ENCODE assay signal across 1 cellular context in the genomic region with DNA sequence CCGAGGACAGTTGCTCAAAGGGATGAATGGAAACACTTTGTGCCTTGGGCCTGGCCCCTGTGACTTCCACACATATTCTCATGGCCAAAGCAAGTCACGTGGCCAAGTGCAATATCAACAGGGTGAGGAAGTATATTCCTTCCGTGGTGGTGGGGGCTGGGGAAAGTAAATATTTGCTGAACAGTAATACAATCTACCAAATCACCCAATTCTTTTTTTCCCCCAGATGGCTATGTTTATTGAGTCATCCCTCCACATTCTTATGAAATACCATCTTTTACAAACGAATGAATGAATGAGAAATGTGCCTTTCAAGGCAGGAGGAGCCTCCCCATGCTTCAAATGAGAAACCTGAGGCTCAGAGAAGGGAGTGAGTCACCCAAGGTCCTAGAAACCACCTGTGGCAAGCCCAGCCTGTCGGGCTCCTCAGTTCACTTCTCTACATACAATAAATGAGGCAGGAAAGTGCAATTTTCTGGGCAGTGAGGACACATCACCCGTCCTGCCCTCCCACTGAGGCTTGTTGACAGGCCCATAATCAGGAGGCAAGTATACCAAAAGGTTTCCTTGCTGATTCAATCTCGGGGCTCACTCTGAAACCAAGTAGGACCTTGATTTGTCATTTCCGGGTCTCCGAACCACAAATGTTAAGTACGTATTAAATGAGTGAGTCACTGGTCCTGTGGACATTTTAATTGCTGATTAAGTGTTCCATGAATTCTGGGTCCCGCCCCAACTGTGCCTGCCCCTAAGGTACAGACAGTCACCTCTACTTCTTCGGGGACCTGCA.
TF ChIP-seq lines count a peak whose summit lies in the region.

No MANE protein-coding gene starts in this region.

TF ChIP-seq in GM12878, 131 proteins besides CTCF, POLR2A, EP300 and RAD21 (continued from another document):
- TF ChIP-seq, protein P1, sequence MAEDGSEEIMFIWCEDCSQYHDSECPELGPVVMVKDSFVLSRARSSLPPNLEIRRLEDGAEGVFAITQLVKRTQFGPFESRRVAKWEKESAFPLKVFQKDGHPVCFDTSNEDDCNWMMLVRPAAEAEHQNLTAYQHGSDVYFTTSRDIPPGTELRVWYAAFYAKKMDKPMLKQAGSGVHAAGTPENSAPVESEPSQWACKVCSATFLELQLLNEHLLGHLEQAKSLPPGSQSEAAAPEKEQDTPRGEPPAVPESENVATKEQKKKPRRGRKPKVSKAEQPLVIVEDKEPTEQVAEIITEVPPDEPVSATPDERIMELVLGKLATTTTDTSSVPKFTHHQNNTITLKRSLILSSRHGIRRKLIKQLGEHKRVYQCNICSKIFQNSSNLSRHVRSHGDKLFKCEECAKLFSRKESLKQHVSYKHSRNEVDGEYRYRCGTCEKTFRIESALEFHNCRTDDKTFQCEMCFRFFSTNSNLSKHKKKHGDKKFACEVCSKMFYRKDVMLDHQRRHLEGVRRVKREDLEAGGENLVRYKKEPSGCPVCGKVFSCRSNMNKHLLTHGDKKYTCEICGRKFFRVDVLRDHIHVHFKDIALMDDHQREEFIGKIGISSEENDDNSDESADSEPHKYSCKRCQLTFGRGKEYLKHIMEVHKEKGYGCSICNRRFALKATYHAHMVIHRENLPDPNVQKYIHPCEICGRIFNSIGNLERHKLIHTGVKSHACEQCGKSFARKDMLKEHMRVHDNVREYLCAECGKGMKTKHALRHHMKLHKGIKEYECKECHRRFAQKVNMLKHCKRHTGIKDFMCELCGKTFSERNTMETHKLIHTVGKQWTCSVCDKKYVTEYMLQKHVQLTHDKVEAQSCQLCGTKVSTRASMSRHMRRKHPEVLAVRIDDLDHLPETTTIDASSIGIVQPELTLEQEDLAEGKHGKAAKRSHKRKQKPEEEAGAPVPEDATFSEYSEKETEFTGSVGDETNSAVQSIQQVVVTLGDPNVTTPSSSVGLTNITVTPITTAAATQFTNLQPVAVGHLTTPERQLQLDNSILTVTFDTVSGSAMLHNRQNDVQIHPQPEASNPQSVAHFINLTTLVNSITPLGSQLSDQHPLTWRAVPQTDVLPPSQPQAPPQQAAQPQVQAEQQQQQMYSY (CRISPR knock-in tag; IDR thresholded peaks at IDR 0.05) = no peak
- no peak for TF ChIP-seq BMI1 (IDR thresholded peaks at IDR 0.05; ENCODE audit: borderline replicate concordance)
- no peak for TF ChIP-seq RELA (IDR thresholded peaks at IDR 0.05; ENCODE audit: borderline replicate concordance, partially characterized antibody)
- no peak for TF ChIP-seq TCF3 (IDR thresholded peaks at IDR 0.05; ENCODE audit: borderline replicate concordance, insufficient read depth, low read depth, low read length)
- TF ChIP-seq NBN (IDR thresholded peaks at IDR 0.05) = no peak
- TF ChIP-seq, protein P2, sequence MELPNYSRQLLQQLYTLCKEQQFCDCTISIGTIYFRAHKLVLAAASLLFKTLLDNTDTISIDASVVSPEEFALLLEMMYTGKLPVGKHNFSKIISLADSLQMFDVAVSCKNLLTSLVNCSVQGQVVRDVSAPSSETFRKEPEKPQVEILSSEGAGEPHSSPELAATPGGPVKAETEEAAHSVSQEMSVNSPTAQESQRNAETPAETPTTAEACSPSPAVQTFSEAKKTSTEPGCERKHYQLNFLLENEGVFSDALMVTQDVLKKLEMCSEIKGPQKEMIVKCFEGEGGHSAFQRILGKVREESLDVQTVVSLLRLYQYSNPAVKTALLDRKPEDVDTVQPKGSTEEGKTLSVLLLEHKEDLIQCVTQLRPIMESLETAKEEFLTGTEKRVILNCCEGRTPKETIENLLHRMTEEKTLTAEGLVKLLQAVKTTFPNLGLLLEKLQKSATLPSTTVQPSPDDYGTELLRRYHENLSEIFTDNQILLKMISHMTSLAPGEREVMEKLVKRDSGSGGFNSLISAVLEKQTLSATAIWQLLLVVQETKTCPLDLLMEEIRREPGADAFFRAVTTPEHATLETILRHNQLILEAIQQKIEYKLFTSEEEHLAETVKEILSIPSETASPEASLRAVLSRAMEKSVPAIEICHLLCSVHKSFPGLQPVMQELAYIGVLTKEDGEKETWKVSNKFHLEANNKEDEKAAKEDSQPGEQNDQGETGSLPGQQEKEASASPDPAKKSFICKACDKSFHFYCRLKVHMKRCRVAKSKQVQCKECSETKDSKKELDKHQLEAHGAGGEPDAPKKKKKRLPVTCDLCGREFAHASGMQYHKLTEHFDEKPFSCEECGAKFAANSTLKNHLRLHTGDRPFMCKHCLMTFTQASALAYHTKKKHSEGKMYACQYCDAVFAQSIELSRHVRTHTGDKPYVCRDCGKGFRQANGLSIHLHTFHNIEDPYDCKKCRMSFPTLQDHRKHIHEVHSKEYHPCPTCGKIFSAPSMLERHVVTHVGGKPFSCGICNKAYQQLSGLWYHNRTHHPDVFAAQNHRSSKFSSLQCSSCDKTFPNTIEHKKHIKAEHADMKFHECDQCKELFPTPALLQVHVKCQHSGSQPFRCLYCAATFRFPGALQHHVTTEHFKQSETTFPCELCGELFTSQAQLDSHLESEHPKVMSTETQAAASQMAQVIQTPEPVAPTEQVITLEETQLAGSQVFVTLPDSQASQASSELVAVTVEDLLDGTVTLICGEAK (IDR thresholded peaks at IDR 0.05; ENCODE audit: borderline replicate concordance) = peak; percentile 32; the same call in 1 of the 2 replicates
- TF ChIP-seq CHD4 (IDR thresholded peaks at IDR 0.05) = no peak
- peak; percentile 48; the same call in 1 of the 2 replicates for TF ChIP-seq CBFB (IDR thresholded peaks at IDR 0.05; ENCODE audit: low read depth)
